ENCODE assay signal across 1 cellular context in the genomic region with DNA sequence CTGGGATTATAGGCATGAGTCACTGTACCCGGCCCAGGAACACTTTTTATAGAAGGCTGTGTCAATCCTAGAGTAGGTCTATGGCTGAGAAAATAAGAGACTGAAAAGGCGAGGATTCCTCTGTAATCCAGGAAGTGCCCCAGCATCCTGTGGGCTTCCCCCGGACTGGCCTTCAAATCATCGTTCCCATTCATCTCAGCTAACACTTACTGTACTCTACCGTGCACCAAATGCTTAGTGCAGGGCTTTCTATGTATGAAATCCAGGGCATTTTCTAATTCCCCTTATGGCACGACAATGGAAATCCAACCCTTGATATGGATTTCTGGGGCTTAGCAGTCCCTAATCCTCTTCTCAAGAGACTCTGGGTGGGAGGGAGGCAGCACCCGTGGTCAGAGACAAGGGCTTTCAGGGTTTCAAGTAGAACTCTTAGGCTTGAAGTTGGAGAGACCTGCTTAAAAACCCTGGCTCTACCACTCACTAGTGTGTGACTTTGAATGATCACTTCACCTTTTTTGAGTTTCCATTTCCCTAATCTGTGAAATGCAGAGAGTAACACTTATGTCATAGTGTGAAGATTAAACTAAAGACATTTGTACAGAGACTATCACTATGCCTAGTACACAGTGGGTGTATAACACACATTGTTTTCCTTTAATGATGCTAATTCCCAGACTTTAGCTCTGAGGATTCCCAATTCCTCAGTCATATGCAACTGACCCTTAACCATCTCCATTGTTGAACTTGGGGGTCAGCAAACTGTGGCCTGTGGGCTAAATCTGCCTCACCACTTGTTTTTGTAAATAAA.
TF ChIP-seq lines count a peak whose summit lies in the region.

No MANE protein-coding gene starts in this region.

TF ChIP-seq in IMR-90, 13 proteins besides CTCF, POLR2A, EP300 and RAD21:
- no peak for TF ChIP-seq BHLHE40 (IDR thresholded peaks at IDR 0.05; ENCODE audit: low read depth, low read length)
- TF ChIP-seq, protein P1, sequence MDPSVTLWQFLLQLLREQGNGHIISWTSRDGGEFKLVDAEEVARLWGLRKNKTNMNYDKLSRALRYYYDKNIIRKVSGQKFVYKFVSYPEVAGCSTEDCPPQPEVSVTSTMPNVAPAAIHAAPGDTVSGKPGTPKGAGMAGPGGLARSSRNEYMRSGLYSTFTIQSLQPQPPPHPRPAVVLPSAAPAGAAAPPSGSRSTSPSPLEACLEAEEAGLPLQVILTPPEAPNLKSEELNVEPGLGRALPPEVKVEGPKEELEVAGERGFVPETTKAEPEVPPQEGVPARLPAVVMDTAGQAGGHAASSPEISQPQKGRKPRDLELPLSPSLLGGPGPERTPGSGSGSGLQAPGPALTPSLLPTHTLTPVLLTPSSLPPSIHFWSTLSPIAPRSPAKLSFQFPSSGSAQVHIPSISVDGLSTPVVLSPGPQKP (IDR thresholded peaks at IDR 0.05; ENCODE audit: borderline replicate concordance, low read depth, low read length) = no peak
- TF ChIP-seq MAZ (IDR thresholded peaks at IDR 0.05; ENCODE audit: borderline replicate concordance, low read depth, low read length) = no peak
- no peak for TF ChIP-seq MAFK (IDR thresholded peaks at IDR 0.05; ENCODE audit: low read depth, low read length)
- no peak for TF ChIP-seq CEBPB (IDR thresholded peaks at IDR 0.05; ENCODE audit: low read depth, low read length)
- no peak for TF ChIP-seq RFX5 (IDR thresholded peaks at IDR 0.05; ENCODE audit: low read depth, low read length)
- TF ChIP-seq RCOR1 (IDR thresholded peaks at IDR 0.05; ENCODE audit: insufficient replicate concordance, low read length) = no peak
- no peak for TF ChIP-seq CHD1 (IDR thresholded peaks at IDR 0.05; ENCODE audit: low read depth, low read length)
- no peak for TF ChIP-seq NFE2L2 (IDR thresholded peaks at IDR 0.05; ENCODE audit: low read depth, low read length)
- no peak for TF ChIP-seq MXI1 (IDR thresholded peaks at IDR 0.05; ENCODE audit: borderline replicate concordance, low read depth, low read length)
